24 cellular contexts compared by ENCODE assay signal in genomic region chr10:27995311-27995710, GRCh38. TPM values are rescaled to one million over a fixed set of nuclear protein-coding genes. Genes with fewer than 3 reads are reported as not detected.
"Had no signal": no experiment of that assay in that cellular context is flagged by ENCODE, and none has a peak within 500 bp of the region (broad histone marks: within the 10 kb centered on the region; RNA-seq: fewer than 3 reads in every experiment).

No MANE protein-coding gene starts in this region.

- H3K4me3 ChIP-seq: coronary artery, right lobe of liver, skin epidermis, stomach, suprapubic skin, tibial nerve had no signal

- DNase-seq: activated CD4-positive, alpha-beta T cell treated with anti-CD3 and anti-CD28 coated beads, Interleukin-2, amount 10 ng/mL, durations not matched to agents 7 days and 5 days; activated CD4-positive, CD25-positive, alpha-beta regulatory T cell treated with anti-CD3 and anti-CD28 coated beads, Interleukin-2, amount 50 U/mL, for 72 hours; activated CD8-positive, alpha-beta memory T cell treated with anti-CD3 and anti-CD28 coated beads, Interleukin-2, amount 10 ng/mL, durations not matched to agents 7 days and 5 days; activated CD8-positive, alpha-beta T cell treated with anti-CD3 and anti-CD28 coated beads for 36 hours; activated effector memory CD4-positive, alpha-beta T cell treated with anti-CD3 and anti-CD28 coated beads, Interleukin-2, amount 50 U/mL, for 16 hours; activated naive CD4-positive, alpha-beta T cell treated with anti-CD3 and anti-CD28 coated beads, Interleukin-2, amount 10 ng/mL, durations not matched to agents 7 days and 5 days; activated T-cell treated with anti-CD3 and anti-CD28 coated beads for 4 hours; cerebellar nuclear complex; foreskin fibroblast; left cardiac atrium; nephron progenitor cell; posterior cingulate gyrus; right lobe of liver; stimulated activated CD4-positive, alpha-beta T cell treated with anti-CD3 and anti-CD28 coated beads, Interleukin-2, amount 100 ng/mL, for 24 hours; stomach had no signal

- ATAC-seq: activated CD8-positive, alpha-beta memory T cell treated with anti-CD3 and anti-CD28 coated beads, Interleukin-2, amount 10 ng/mL, durations not matched to agents 7 days and 5 days; activated CD8-positive, alpha-beta T cell treated with anti-CD3 and anti-CD28 coated beads for 36 hours; left cardiac atrium; right lobe of liver; stimulated activated effector memory CD8-positive, alpha-beta T cell treated with anti-CD3 and anti-CD28 coated beads, Interleukin-12 subunit alpha, Interleukin-12 subunit beta, amount 100 ng/mL, for 72 hours had no signal

- H3K36me3 ChIP-seq: right lobe of liver, stomach, suprapubic skin, tibial nerve had no signal

- H3K4me3 Mint-ChIP-seq: activated CD4-positive, alpha-beta T cell treated with anti-CD3 and anti-CD28 coated beads, Interleukin-2, amount 10 ng/mL, durations not matched to agents 7 days and 5 days; activated CD8-positive, alpha-beta memory T cell treated with anti-CD3 and anti-CD28 coated beads, Interleukin-2, amount 10 ng/mL, durations not matched to agents 7 days and 5 days; activated CD8-positive, alpha-beta T cell treated with anti-CD3 and anti-CD28 coated beads for 36 hours; activated naive CD4-positive, alpha-beta T cell treated with anti-CD3 and anti-CD28 coated beads, Interleukin-2, amount 10 ng/mL, durations not matched to agents 7 days and 5 days; nephron progenitor cell; stimulated activated effector memory CD8-positive, alpha-beta T cell treated with anti-CD3 and anti-CD28 coated beads, Interleukin-12 subunit alpha, Interleukin-12 subunit beta, amount 100 ng/mL, for 72 hours; T-helper 2 cell treated with Interferon-gamma antibody and Interleukin-4, amounts not matched to agents 5 μg/mL and 100 μg/mL, for 36 hours had no signal

- FAIRE-seq: endometrium had no signal

- H3K9me3 ChIP-seq: right lobe of liver, stomach, suprapubic skin, tibial nerve had no signal

- H3K36me3 Mint-ChIP-seq: activated CD8-positive, alpha-beta memory T cell treated with anti-CD3 and anti-CD28 coated beads, Interleukin-2, amount 10 ng/mL, durations not matched to agents 7 days and 5 days; activated naive CD4-positive, alpha-beta T cell treated with anti-CD3 and anti-CD28 coated beads, Interleukin-2, amount 10 ng/mL, durations not matched to agents 7 days and 5 days; stimulated activated effector memory CD8-positive, alpha-beta T cell treated with anti-CD3 and anti-CD28 coated beads, Interleukin-12 subunit alpha, Interleukin-12 subunit beta, amount 100 ng/mL, for 72 hours had no signal

- H3K27me3 ChIP-seq: right lobe of liver had no signal

- H3K9me3 Mint-ChIP-seq: activated CD4-positive, alpha-beta T cell treated with anti-CD3 and anti-CD28 coated beads, Interleukin-2, amount 10 ng/mL, durations not matched to agents 7 days and 5 days; activated CD8-positive, alpha-beta T cell treated with anti-CD3 and anti-CD28 coated beads for 36 hours; activated naive CD4-positive, alpha-beta T cell treated with anti-CD3 and anti-CD28 coated beads, Interleukin-2, amount 10 ng/mL, durations not matched to agents 7 days and 5 days; nephron progenitor cell; stimulated activated effector memory CD8-positive, alpha-beta T cell treated with anti-CD3 and anti-CD28 coated beads, Interleukin-12 subunit alpha, Interleukin-12 subunit beta, amount 100 ng/mL, for 72 hours; T-helper 2 cell treated with Interferon-gamma antibody and Interleukin-4, amounts not matched to agents 5 μg/mL and 100 μg/mL, for 36 hours had no signal

- H3K27ac ChIP-seq: coronary artery, right lobe of liver, skin epidermis, stomach, suprapubic skin, tibial nerve, VCaP had no signal

- H3K27ac Mint-ChIP-seq: activated CD4-positive, alpha-beta T cell treated with anti-CD3 and anti-CD28 coated beads, Interleukin-2, amount 10 ng/mL, durations not matched to agents 7 days and 5 days; activated CD8-positive, alpha-beta memory T cell treated with anti-CD3 and anti-CD28 coated beads, Interleukin-2, amount 10 ng/mL, durations not matched to agents 7 days and 5 days; activated CD8-positive, alpha-beta T cell treated with anti-CD3 and anti-CD28 coated beads for 36 hours; activated naive CD4-positive, alpha-beta T cell treated with anti-CD3 and anti-CD28 coated beads, Interleukin-2, amount 10 ng/mL, durations not matched to agents 7 days and 5 days; nephron progenitor cell; stimulated activated effector memory CD8-positive, alpha-beta T cell treated with anti-CD3 and anti-CD28 coated beads, Interleukin-12 subunit alpha, Interleukin-12 subunit beta, amount 100 ng/mL, for 72 hours; T-helper 2 cell treated with Interferon-gamma antibody and Interleukin-4, amounts not matched to agents 5 μg/mL and 100 μg/mL, for 36 hours had no signal

RNA-seq across cellular contexts. Expression of gene ODAD2, which starts 3.6 kb away (rescaled TPM):
- total RNA-seq: activated CD4-positive, alpha-beta T cell treated with anti-CD3 and anti-CD28 coated beads, Interleukin-2, amount 10 ng/mL, durations not matched to agents 7 days and 5 days; activated CD8-positive, alpha-beta memory T cell treated with anti-CD3 and anti-CD28 coated beads, Interleukin-2, amount 10 ng/mL, durations not matched to agents 7 days and 5 days; myocyte had no signal
